In the genomic region with DNA sequence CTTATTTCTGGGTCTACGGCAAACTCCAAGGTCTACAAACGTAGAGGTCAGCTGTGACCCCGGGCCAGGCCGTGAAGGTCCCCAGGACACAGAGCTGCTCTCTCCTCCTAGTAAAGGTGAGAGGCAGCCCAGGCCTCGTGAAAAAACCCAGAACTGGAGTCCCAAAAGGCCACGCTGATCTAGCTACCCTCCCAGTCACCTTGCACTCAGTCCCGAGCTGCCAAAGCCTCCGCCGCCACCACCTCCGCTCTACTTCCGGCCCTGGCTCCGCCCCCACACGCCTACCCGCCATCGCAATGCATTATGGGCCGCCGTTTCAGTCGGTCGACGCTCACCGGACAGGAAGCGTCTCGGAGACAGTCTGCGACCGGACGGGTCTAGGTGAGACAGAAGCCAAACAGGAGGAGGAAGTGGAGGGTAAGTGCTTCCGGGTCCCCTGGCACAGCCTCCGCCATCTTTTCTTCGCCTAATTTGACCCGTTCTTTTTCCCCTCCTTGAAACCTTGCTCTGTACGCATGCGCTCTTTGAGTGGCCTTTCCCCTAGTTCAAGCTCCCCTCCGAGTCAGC, we compare ENCODE assay signal across 8 cellular contexts. TPM values are rescaled to one million over a fixed set of nuclear protein-coding genes. Genes with fewer than 3 reads are reported as not detected.
DNase-seq lines count a peak whose midpoint lies in the region; ATAC-seq, FAIRE-seq and TF ChIP-seq lines count a peak whose summit lies in the region.

A gene with protein sequence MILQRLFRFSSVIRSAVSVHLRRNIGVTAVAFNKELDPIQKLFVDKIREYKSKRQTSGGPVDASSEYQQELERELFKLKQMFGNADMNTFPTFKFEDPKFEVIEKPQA (minus strand): TSS at position 251 of the 567 bp plus-strand sequence. CDS start 5,110 bp downstream, outside the sequence.
A gene (plus strand): TSS at position 319 of the 567 bp plus-strand sequence. CDS start 6,627 bp downstream, outside the sequence.

- H3F3A ChIP-seq in Loucy (ENCODE audit: low read depth): no peaks in the 10 kb centered on the region

- peak within 1 kb of the TSS; percentile 100 for H3K4me3 Mint-ChIP-seq in natural killer cell treated with Interleukin-12 subunit alpha and Interleukin-12 subunit beta and Interleukin-15 and Interleukin-18, amount 100 ng/mL, for 72 hours

- peaks cover 27% of the 10 kb centered on the region for H4K20me1 ChIP-seq in Loucy (ENCODE audit: insufficient read depth, low read length, poor library complexity, severe bottlenecking)

- no peaks in the 10 kb centered on the region for H3K27me3 Mint-ChIP-seq in natural killer cell treated with Interleukin-12 subunit alpha and Interleukin-12 subunit beta and Interleukin-15 and Interleukin-18, amount 100 ng/mL, for 72 hours

- H3K4me3 ChIP-seq in Loucy (ENCODE audit: low read length, poor library complexity, severe bottlenecking) (peak within 1 kb of the TSS; percentile 97), fibroblast of pulmonary artery (replicated peaks; ENCODE audit: low read depth, low read length) (peak within 1 kb of the TSS; percentile 96)

- H3K36me3 Mint-ChIP-seq in natural killer cell treated with Interleukin-12 subunit alpha and Interleukin-12 subunit beta and Interleukin-15 and Interleukin-18, amount 100 ng/mL, for 72 hours: peaks cover 25% of the 10 kb centered on the region

- H3K9me3 ChIP-seq in Loucy (ENCODE audit: insufficient read depth, low read depth, low read length): no peaks in the 10 kb centered on the region

- no peak for TF ChIP-seq CTCF in Loucy (conservative IDR thresholded peaks at IDR 0.05; ENCODE audit: low read length)
- no peak for TF ChIP-seq CTCF in fibroblast of pulmonary artery (IDR thresholded peaks at IDR 0.05; ENCODE audit: low read length, missing control alignments)

- peak within 1 kb of the TSS; percentile 97 for H2AFZ ChIP-seq in Loucy (ENCODE audit: low read length)

- ATAC-seq in natural killer cell treated with Interleukin-12 subunit alpha and Interleukin-12 subunit beta and Interleukin-15 and Interleukin-18, amount 100 ng/mL, for 72 hours: peak; percentile 97 to 98
- peak; percentile 97 for ATAC-seq in stimulated activated naive CD8-positive, alpha-beta T cell treated with anti-CD3 and anti-CD28 coated beads, Interleukin-15, Interleukin-2, amounts not matched to agents 100 U/mL and 50 U/mL, for 24 hours

- H3K79me2 ChIP-seq in Loucy (ENCODE audit: insufficient read depth, low read length): peaks cover 88% of the 10 kb centered on the region

- H3K4me2 ChIP-seq in Loucy (ENCODE audit: low read depth, low read length, poor library complexity, severe bottlenecking): peak within 1 kb of the TSS; percentile 84

- no peaks in the 10 kb centered on the region for H3K27me3 ChIP-seq in Loucy (ENCODE audit: insufficient read depth, low read length, poor library complexity, severe bottlenecking)

- no peaks in the 10 kb centered on the region for H3K9me2 ChIP-seq in Loucy (replicated peaks; ENCODE audit: low read depth, low read length)

- peaks cover 54% of the 10 kb centered on the region for H3K4me1 ChIP-seq in Loucy (ENCODE audit: insufficient read depth, low read length, poor library complexity, severe bottlenecking)

- H3K36me3 ChIP-seq in Loucy (ENCODE audit: insufficient read depth, low read length): peaks cover 5% of the 10 kb centered on the region; the same call in 1 of the 2 replicates

- peak within 1 kb of the TSS; percentile 99 to 100 for H3K27ac Mint-ChIP-seq in natural killer cell treated with Interleukin-12 subunit alpha and Interleukin-12 subunit beta and Interleukin-15 and Interleukin-18, amount 100 ng/mL, for 72 hours

- DNase-seq in EL (peak; percentile 99), H54 (ENCODE audit: insufficient read length, low spot score) (peak; percentile 89), fibroblast of pulmonary artery (ENCODE audit: low read depth) (peak; percentile 99)
- peak; percentile 98 for DNase-seq in activated T-helper 9 cell treated with anti-CD3 and anti-CD28 coated beads, Interleukin-2, amount 50 U/mL, for 16 hours (ENCODE audit: low read depth)
- DNase-seq in natural killer cell treated with Interleukin-12 subunit alpha and Interleukin-12 subunit beta and Interleukin-15 and Interleukin-18, amount 100 ng/mL, for 72 hours (ENCODE audit: low spot score): peak; percentile 98
- peak; percentile 98 for DNase-seq in stimulated activated naive CD8-positive, alpha-beta T cell treated with anti-CD3 and anti-CD28 coated beads, Interleukin-15, Interleukin-2, amounts not matched to agents 100 U/mL and 50 U/mL, for 24 hours

- no peaks in the 10 kb centered on the region for H3K9me3 Mint-ChIP-seq in natural killer cell treated with Interleukin-12 subunit alpha and Interleukin-12 subunit beta and Interleukin-15 and Interleukin-18, amount 100 ng/mL, for 72 hours

- peak within 1 kb of the TSS; percentile 97 for H3K9ac ChIP-seq in Loucy (ENCODE audit: low read depth, low read length, poor library complexity, severe bottlenecking)

- peak; percentile 86 for FAIRE-seq in H54 (lab: Jason Lieb, UNC)

- H3K4me1 Mint-ChIP-seq in natural killer cell treated with Interleukin-12 subunit alpha and Interleukin-12 subunit beta and Interleukin-15 and Interleukin-18, amount 100 ng/mL, for 72 hours (ENCODE audit: low read depth in 2 of 2): peaks cover 32 to 44% of the 10 kb centered on the region in 2 donors

- TF ChIP-seq POLR2A in H54 (IDR thresholded peaks at IDR 0.05; ENCODE audit: low read depth, low read length) (peak; percentile 87), Raji (IDR thresholded peaks at IDR 0.05; ENCODE audit: insufficient read depth, low read depth, low read length) (peak; percentile 93)

RNA-seq across cellular contexts. Expression of the first gene that starts in this region (rescaled TPM):
- 100 to 1,000 TPM in 1 of 2 donors, 10 to 100 TPM in 1; 52.1 to 124 TPM for total RNA-seq in natural killer cell treated with Interleukin-12 subunit alpha and Interleukin-12 subunit beta and Interleukin-15 and Interleukin-18, amount 100 ng/mL, for 72 hours

RNA-seq across cellular contexts. Expression of the second gene that starts in this region (rescaled TPM):
- 10 to 100 TPM; 23.5 to 23.6 TPM for total RNA-seq in natural killer cell treated with Interleukin-12 subunit alpha and Interleukin-12 subunit beta and Interleukin-15 and Interleukin-18, amount 100 ng/mL, for 72 hours

Comparison
In these comparisons a context has a peak if more than half of its experiments do, and no peak if none do; other contexts are left out.
1. Peak in every context shown above with its lines: DNase-seq, ATAC-seq and H3K4me3 ChIP-seq.